Comparison of ENCODE assay signal across 21 cellular contexts in the genomic region with DNA sequence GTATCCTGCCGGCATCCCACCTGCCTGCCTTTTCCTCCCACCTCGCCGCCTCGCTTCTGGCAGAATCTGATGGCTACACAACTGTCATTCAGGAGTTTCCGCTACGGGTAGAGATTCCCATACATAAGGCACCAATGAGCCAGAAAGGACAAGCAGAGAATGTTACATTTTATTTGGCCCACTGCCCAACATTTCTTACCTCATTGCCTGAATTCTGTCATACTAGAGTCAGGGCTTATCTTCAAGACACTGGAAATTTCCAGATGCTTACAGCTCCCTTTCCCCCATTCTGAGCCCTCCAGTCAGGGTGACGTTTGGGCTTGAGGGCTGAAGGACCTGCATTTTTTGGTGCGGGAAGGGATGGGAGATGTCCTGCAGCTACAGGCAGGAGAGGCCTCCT.
A peak's percentile ranks its signal among the peaks of the same experiment; 100 is the strongest.
DNase-seq lines count a peak whose midpoint lies in the region; ATAC-seq and TF ChIP-seq lines count a peak whose summit lies in the region.
"Had no signal": no experiment of that assay in that cellular context is flagged by ENCODE, and none has a peak within 500 bp of the region (broad histone marks: within the 10 kb centered on the region; RNA-seq: fewer than 3 reads in every experiment).

No MANE protein-coding gene starts in this region.

- ATAC-seq in GM19023 (IDR thresholded peaks at IDR 0.05; ENCODE audit: unreplicated experiment) = no peak

- no peaks in the 10 kb centered on the region for H3K36me3 Mint-ChIP-seq in MCF 10A (ENCODE audit: insufficient read depth, unreplicated experiment)
- H3K36me3 Mint-ChIP-seq in chondrocyte (ENCODE audit: low read depth) = peaks cover 4% of the 10 kb centered on the region
- H3K36me3 Mint-ChIP-seq: CD8-positive, alpha-beta memory T cell had no signal

- H3K4me1 Mint-ChIP-seq in MCF 10A (ENCODE audit: insufficient read depth, unreplicated experiment) (no peaks in the 10 kb centered on the region), chondrocyte (ENCODE audit: low read depth) (peaks cover 16% of the 10 kb centered on the region)
- H3K4me1 Mint-ChIP-seq: CD8-positive, alpha-beta memory T cell had no signal

- POLR2A ChIA-PET in MCF 10A (lab: Yijun Ruan, JAX) (no interaction called here), GM10248 (lab: Yijun Ruan, JAX) (no interaction called here)

- H3K4me3 Mint-ChIP-seq in MCF 10A (ENCODE audit: unreplicated experiment) (no peak overlapping the region), chondrocyte (ENCODE audit: unreplicated experiment) (no peak overlapping the region)
- H3K4me3 Mint-ChIP-seq: CD8-positive, alpha-beta memory T cell had no signal

- TF ChIP-seq CTCF in MCF 10A (IDR thresholded peaks at IDR 0.05; ENCODE audit: unreplicated experiment) = no peak
- no peak for TF ChIP-seq CTCF in breast epithelium (IDR thresholded peaks at IDR 0.05)
- TF ChIP-seq CTCF in chondrocyte (IDR thresholded peaks at IDR 0.05) = no peak
- no peak for TF ChIP-seq CTCF in tibial artery (IDR thresholded peaks at IDR 0.05)
- no peak for TF ChIP-seq CTCF in GM10248 (IDR thresholded peaks at IDR 0.05; ENCODE audit: control extremely low read depth, extremely low read depth, low read depth, missing control alignments)

- intact Hi-C loops in MCF 10A (cut with micrococcal nuclease) = no loop called here
- intact Hi-C loops in breast epithelium (cut with DNase I; ENCODE audit: low total_unique reads) = no loop called here
- intact Hi-C loops in tibial artery (cut with DNase I; ENCODE audit: low total_unique reads) = no loop called here

- peak; percentile 15 for DNase-seq in MCF 10A (ENCODE audit: unreplicated experiment)
- DNase-seq in breast epithelium (ENCODE audit: low spot score in 2 of 2) = no peak
- no peak for DNase-seq in chondrocyte (ENCODE audit: low spot score)
- peak; percentile 16 for DNase-seq in kidney tubule cell (ENCODE audit: low spot score)
- no peak for DNase-seq in tibial artery
- no peak for DNase-seq in stimulated activated naive CD4-positive, alpha-beta T cell (lab: John Stamatoyannopoulos, UW)
- DNase-seq in GM10248 (ENCODE audit: extremely low spot score) = no peak
- DNase-seq: 8988T; Calu3; CD8-positive, alpha-beta memory T cell; DMS153; H7; NCI-H1092; NCI-H1436; NCI-H1930; NCI-H2171; NCI-H446; Peyer's patch; SJCRH30 had no signal

- TF ChIP-seq POLR2A in breast epithelium (IDR thresholded peaks at IDR 0.05) = no peak

- H3K36me3 ChIP-seq in breast epithelium = no peaks in the 10 kb centered on the region
- no peaks in the 10 kb centered on the region for H3K36me3 ChIP-seq in tibial artery
- H3K36me3 ChIP-seq: Peyer's patch, SJCRH30 had no signal

- no TSS peak for BruUV-seq in MCF 10A (replicated peaks; lab: Mats Ljungman, UMichigan)

- H3K4me3 ChIP-seq in breast epithelium (no peak overlapping the region), tibial artery (no peak overlapping the region)
- H3K4me3 ChIP-seq: Peyer's patch, SJCRH30 had no signal

- H3K27ac Mint-ChIP-seq in MCF 10A (ENCODE audit: low read depth, unreplicated experiment) (no peak overlapping the region), chondrocyte (ENCODE audit: unreplicated experiment) (peak overlapping the region; percentile 49)
- H3K27ac Mint-ChIP-seq: CD8-positive, alpha-beta memory T cell had no signal

- peaks cover 9% of the 10 kb centered on the region for H3K9me3 Mint-ChIP-seq in MCF 10A (ENCODE audit: unreplicated experiment)
- peaks cover 12% of the 10 kb centered on the region for H3K9me3 Mint-ChIP-seq in chondrocyte (ENCODE audit: low read depth)

- CTCF ChIA-PET in MCF 10A (lab: Yijun Ruan, JAX) = no interaction called here
- CTCF ChIA-PET in GM10248 (lab: Yijun Ruan, JAX) = no interaction called here

- H3K9me3 ChIP-seq in breast epithelium (no peaks in the 10 kb centered on the region), tibial artery (no peaks in the 10 kb centered on the region)
- H3K9me3 ChIP-seq: Peyer's patch, SJCRH30 had no signal

- H3K4me1 ChIP-seq in breast epithelium (no peaks in the 10 kb centered on the region), tibial artery (peaks cover 0 to 17% (median 0%) of the 10 kb centered on the region in 4 donors)
- H3K4me1 ChIP-seq: Peyer's patch, SJCRH30 had no signal

- H3K27me3 ChIP-seq in breast epithelium (peaks cover 0 to 14% of the 10 kb centered on the region in 2 donors), tibial artery (no peaks in the 10 kb centered on the region)
- H3K27me3 ChIP-seq: Peyer's patch, SJCRH30 had no signal

- H3K27ac ChIP-seq in breast epithelium (no peak overlapping the region), tibial artery (peak overlapping the region; percentile 22 to 37)
- H3K27ac ChIP-seq: C4-2B, Peyer's patch, SJCRH30 had no signal

- H3K27me3 Mint-ChIP-seq in MCF 10A (ENCODE audit: insufficient read depth, unreplicated experiment) = peaks cover 24% of the 10 kb centered on the region
- H3K27me3 Mint-ChIP-seq in chondrocyte (ENCODE audit: low read depth) = no peaks in the 10 kb centered on the region

Comparison
In these comparisons a context has a peak if more than half of its experiments do, and no peak if none do; other contexts are left out.
1. DNase-seq: peak in MCF 10A (single experiment) and kidney tubule cell (single experiment); none in breast epithelium (0 of 2), chondrocyte (single experiment), tibial artery (0 of 2), stimulated activated naive CD4-positive, alpha-beta T cell (0 of 6) and GM10248 (single experiment).
2. H3K27ac ChIP-seq: peak in tibial artery (2 of 2); none in breast epithelium (0 of 2).